In the genomic region with DNA sequence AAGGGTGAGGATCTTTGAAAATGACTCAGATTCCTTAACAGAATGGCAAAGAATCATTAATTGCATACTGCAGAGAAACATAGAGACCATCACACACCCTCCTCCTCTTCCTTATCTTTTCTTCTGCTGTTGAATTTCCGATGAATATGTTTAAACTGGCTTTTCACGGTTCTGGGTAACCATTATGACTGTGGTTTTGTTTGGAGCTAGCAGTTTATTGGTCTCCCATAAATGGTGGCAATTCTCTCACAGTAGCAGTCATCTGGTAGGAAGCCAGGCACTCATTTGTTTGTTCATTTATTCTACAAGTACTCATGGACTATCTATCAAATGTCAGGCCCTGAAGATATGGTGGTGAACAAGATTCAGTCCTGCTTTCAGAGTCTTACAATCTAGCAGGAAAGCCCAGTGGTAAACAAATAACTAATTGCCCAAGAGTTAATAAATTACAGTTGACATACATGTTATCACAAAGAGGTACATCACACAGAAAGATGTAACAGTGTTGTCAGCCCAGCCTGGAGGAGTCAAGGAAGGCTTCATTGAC, we compare ENCODE assay signal across 21 cellular contexts.
A peak's percentile ranks its signal among the peaks of the same experiment; 100 is the strongest.
DNase-seq lines count a peak whose midpoint lies in the region; ATAC-seq, FAIRE-seq and TF ChIP-seq lines count a peak whose summit lies in the region.
"Had no signal": no experiment of that assay in that cellular context is flagged by ENCODE, and none has a peak within 500 bp of the region (broad histone marks: within the 10 kb centered on the region; RNA-seq: fewer than 3 reads in every experiment).

No MANE protein-coding gene starts in this region.

- POLR2A ChIA-PET in Caco-2 (lab: Charles Lee) = no interaction called here

- CTCF ChIA-PET in Caco-2 (lab: Charles Lee) = interaction anchor here (0.6 to 0.7 kb wide), 2 partner anchors 174 to 671 kb away, joined by 5 to 6 read pairs; no protein-coding TSS in a partner anchor

- ATAC-seq in HG03354 (IDR thresholded peaks at IDR 0.05; ENCODE audit: poor library complexity, severe bottlenecking, unreplicated experiment) = peak; percentile 48
- peak; percentile 59 for ATAC-seq in mucosa of descending colon
- ATAC-seq in left lung = no peak
- ATAC-seq: K562 had no signal

- no peaks in the 10 kb centered on the region; the same call in 1 of the 2 replicates for H3K9me3 ChIP-seq in Caco-2
- H3K9me3 ChIP-seq in mucosa of descending colon = no peaks in the 10 kb centered on the region
- H3K9me3 ChIP-seq in left lung = no peaks in the 10 kb centered on the region
- H3K9me3 ChIP-seq: BE2C had no signal

- no peak overlapping the region for H3K27ac ChIP-seq in left lung
- H3K27ac ChIP-seq: PC-9, RWPE1 had no signal

- peak overlapping the region; percentile 40 for H3K4me3 Mint-ChIP-seq in Caco-2 (ENCODE audit: unreplicated experiment)
- H3K4me3 Mint-ChIP-seq: CD4-positive, CD25-positive, alpha-beta regulatory T cell; H9 had no signal

- no peaks in the 10 kb centered on the region for H3K36me3 Mint-ChIP-seq in Caco-2 (ENCODE audit: insufficient read depth, unreplicated experiment)
- H3K36me3 Mint-ChIP-seq: CD4-positive, CD25-positive, alpha-beta regulatory T cell had no signal

- H3K27me3 ChIP-seq in Caco-2 (replicated peaks; ENCODE audit: control insufficient read depth, insufficient read depth, low read length) (no peaks in the 10 kb centered on the region), left lung (peaks cover 0 to 12% of the 10 kb centered on the region in 2 donors)

- intact Hi-C loops in Caco-2 (cut with micrococcal nuclease; ENCODE audit: unreplicated experiment) (loop anchor here (1.0 kb wide), 2 partner anchors 11 to 26 kb away; no protein-coding TSS in a partner anchor), mucosa of descending colon (cut with DNase I, micrococcal nuclease) (no loop called here), left lung (cut with DNase I) (no loop called here)

- H3K4me3 ChIP-seq in Caco-2 (ENCODE audit: low read depth, low read length) (no peak overlapping the region), mucosa of descending colon (no peak overlapping the region), left lung (no peak overlapping the region)
- H3K4me3 ChIP-seq: K562, PC-9 had no signal

- DNase-seq in Caco-2 = peak; percentile 31 to 35
- DNase-seq in amniotic epithelial cell (ENCODE audit: low read depth) = peak; percentile 51
- peak in 1 of 3 donors; percentile 28 for DNase-seq in mucosa of descending colon
- no peak for DNase-seq in left lung
- DNase-seq in AG08396 (ENCODE audit: low spot score) = no peak
- no peak for DNase-seq in SHP77 (lab: John Stamatoyannopoulos, UW)
- DNase-seq in HTR-8/SVneo (ENCODE audit: insufficient read length, low spot score) = no peak
- DNase-seq: 8988T; BE2C; CD4-positive, CD25-positive, alpha-beta regulatory T cell; COR-L47; GDM1; H9; MV-4-11; NCI-H187; NCI-H2107; PC-9 had no signal

- H3K4me1 ChIP-seq in Caco-2 (peaks cover 23% of the 10 kb centered on the region), mucosa of descending colon (ENCODE audit: low read depth) (no peaks in the 10 kb centered on the region), left lung (no peaks in the 10 kb centered on the region)
- H3K4me1 ChIP-seq: BE2C had no signal

- no peaks in the 10 kb centered on the region for H3K9me3 Mint-ChIP-seq in Caco-2 (ENCODE audit: unreplicated experiment)
- H3K9me3 Mint-ChIP-seq: CD4-positive, CD25-positive, alpha-beta regulatory T cell; H9 had no signal

- no peak overlapping the region for H3K27ac Mint-ChIP-seq in Caco-2 (ENCODE audit: unreplicated experiment)
- H3K27ac Mint-ChIP-seq: CD4-positive, CD25-positive, alpha-beta regulatory T cell had no signal

- H3K36me3 ChIP-seq in Caco-2 (ENCODE audit: control insufficient read depth, insufficient read depth, low read length) = no peaks in the 10 kb centered on the region
- no peaks in the 10 kb centered on the region for H3K36me3 ChIP-seq in mucosa of descending colon (ENCODE audit: low read depth)
- no peaks in the 10 kb centered on the region for H3K36me3 ChIP-seq in left lung
- H3K36me3 ChIP-seq: BE2C had no signal

- no TSS peak for BruUV-seq in Caco-2 (replicated peaks; lab: Mats Ljungman, UMichigan)

- no peaks in the 10 kb centered on the region for H3K27me3 Mint-ChIP-seq in Caco-2 (ENCODE audit: insufficient read depth, unreplicated experiment)

- H3K4me1 Mint-ChIP-seq in Caco-2 (ENCODE audit: low read depth, unreplicated experiment) = peaks cover 21% of the 10 kb centered on the region
- H3K4me1 Mint-ChIP-seq: CD4-positive, CD25-positive, alpha-beta regulatory T cell had no signal

- TF ChIP-seq CTCF in Caco-2 (IDR thresholded peaks at IDR 0.05; ENCODE audit: insufficient read depth in 1 of 2, low read depth in 1 of 2, low read length in 1 of 2, severe bottlenecking in 1 of 2, unreplicated experiment in 1 of 2) = no peak
- no peak for TF ChIP-seq CTCF in mucosa of descending colon (IDR thresholded peaks at IDR 0.05)
- TF ChIP-seq CTCF in left lung (IDR thresholded peaks at IDR 0.05) = no peak

- no peak for FAIRE-seq in HTR-8/SVneo (lab: Jason Lieb, UNC)
- FAIRE-seq: GM18507, K562 had no signal

Comparison
In these comparisons a context has a peak if more than half of its experiments do, and no peak if none do; other contexts are left out.
1. DNase-seq: peak in Caco-2 (2 of 2) and amniotic epithelial cell (single experiment); none in left lung (0 of 2), AG08396 (single experiment), SHP77 (0 of 2) and HTR-8/SVneo (single experiment).